Comparison of ENCODE assay signal across 10 cellular contexts in the genomic region with DNA sequence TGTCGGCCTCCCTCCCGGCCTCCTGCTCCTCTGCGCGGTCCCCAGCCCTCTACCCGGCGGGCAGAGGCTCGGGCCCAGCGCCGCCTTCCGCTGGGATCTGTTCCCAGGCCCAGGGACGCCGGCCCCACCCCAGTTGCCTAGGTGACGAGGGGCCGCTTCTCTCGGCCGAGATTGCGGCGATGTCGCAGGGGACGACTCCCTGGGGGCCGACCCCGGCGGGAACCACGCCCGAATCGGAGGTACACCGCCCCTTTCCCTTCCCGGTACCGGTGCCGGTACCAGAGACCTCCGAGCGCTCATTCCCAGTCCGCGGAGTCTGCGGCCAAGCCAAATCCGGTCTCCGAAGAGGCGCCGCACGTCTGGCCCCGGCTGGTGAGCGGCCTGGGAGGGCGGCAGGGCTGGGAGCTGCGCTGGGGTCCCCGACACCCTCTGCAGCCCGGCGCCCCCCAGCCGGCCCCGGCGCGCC. TPM values are rescaled to one million over a fixed set of nuclear protein-coding genes. Genes with fewer than 3 reads are reported as not detected.
DNase-seq lines count a peak whose midpoint lies in the region; TF ChIP-seq lines count a peak whose summit lies in the region.
"Had no signal": no experiment of that assay in that cellular context is flagged by ENCODE, and none has a peak within 500 bp of the region (broad histone marks: within the 10 kb centered on the region; RNA-seq: fewer than 3 reads in every experiment).

A gene with protein sequence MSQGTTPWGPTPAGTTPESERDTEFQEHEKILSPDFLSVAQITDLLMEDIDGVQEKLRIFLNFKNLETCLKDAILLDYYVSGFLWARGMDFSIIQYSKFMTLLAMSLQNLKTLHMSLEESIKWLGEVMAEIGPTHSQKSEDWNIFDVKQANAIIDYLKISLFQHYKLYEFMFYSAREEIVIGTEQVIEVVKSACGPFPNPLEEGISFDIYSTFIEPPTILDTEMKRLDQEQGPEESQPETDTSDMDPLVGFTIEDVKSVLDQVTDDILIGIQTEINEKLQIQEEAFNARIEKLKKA (plus strand): TSS at position 136 of the 466 bp plus-strand sequence. CDS start 44 bp downstream, at position 180.

- H3K4me3 ChIP-seq in astrocyte of the cerebellum (ENCODE audit: low read depth, low read length) (peak within 1 kb of the TSS; percentile 71), hepatocyte (peak within 1 kb of the TSS; percentile 71)
- H3K4me3 ChIP-seq: BLaER1 treated with 17β-estradiol and CSF1 and Interleukin-3, amounts not matched to agents 10 nM and 100 nM had no signal

- TF ChIP-seq CTCF in astrocyte of the cerebellum (IDR thresholded peaks at IDR 0.05; ENCODE audit: low read depth, low read length, missing control alignments) (peak; percentile 28), hepatocyte (IDR thresholded peaks at IDR 0.05; ENCODE audit: poor library complexity) (peak; percentile 29)

- H3K79me2 ChIP-seq in hepatocyte, result no peaks in the 10 kb centered on the region

- H3K4me1 Mint-ChIP-seq in activated naive CD4-positive, alpha-beta T cell treated with anti-CD3 and anti-CD28 coated beads, Interleukin-2, amount 10 ng/mL, durations not matched to agents 7 days and 5 days, result no peaks in the 10 kb centered on the region

- H3K9me2 ChIP-seq in hepatocyte (replicated peaks; ENCODE audit: insufficient read depth), result no peaks in the 10 kb centered on the region

- H3K4me3 Mint-ChIP-seq in activated naive CD4-positive, alpha-beta T cell treated with anti-CD3 and anti-CD28 coated beads, Interleukin-2, amount 10 ng/mL, durations not matched to agents 7 days and 5 days, result no peak within 1 kb of the TSS

- CTCF ChIA-PET in activated naive CD4-positive, alpha-beta T cell treated with anti-CD3 and anti-CD28 coated beads, Interleukin-2, amount 10 ng/mL, durations not matched to agents 7 days and 5 days (lab: Charles Lee), result no interaction called here

- DNase-seq in NCI-H82 (lab: John Stamatoyannopoulos, UW) (peak; percentile 78), NCI-H82 treated with DMSO at 0.1 percent for 48 hours (lab: John Stamatoyannopoulos, UW; ENCODE audit: unreplicated experiment) (no peak), astrocyte of the cerebellum (ENCODE audit: low read depth) (no peak), hepatocyte (ENCODE audit: low spot score) (peak; percentile 88), posterior cingulate gyrus (peak; percentile 57 to 96 (median 75))
- no peak for DNase-seq in activated naive CD4-positive, alpha-beta T cell treated with anti-CD3 and anti-CD28 coated beads, Interleukin-2, amount 10 ng/mL, durations not matched to agents 7 days and 5 days
- no peak for DNase-seq in effector CD8-positive, alpha-beta T cell (lab: John Stamatoyannopoulos, UW)
- no peak for DNase-seq in activated CD4-positive, alpha-beta T cell treated with anti-CD3 and anti-CD28 coated beads for 1 hour

- no peaks in the 10 kb centered on the region for H4K20me1 ChIP-seq in hepatocyte (ENCODE audit: insufficient read depth, poor library complexity, severe bottlenecking)
- H4K20me1 ChIP-seq: BLaER1 treated with 17β-estradiol and CSF1 and Interleukin-3, amounts not matched to agents 10 nM and 100 nM had no signal

- H3K9me3 Mint-ChIP-seq in activated naive CD4-positive, alpha-beta T cell treated with anti-CD3 and anti-CD28 coated beads, Interleukin-2, amount 10 ng/mL, durations not matched to agents 7 days and 5 days, result no peaks in the 10 kb centered on the region

- H3K27ac Mint-ChIP-seq in activated naive CD4-positive, alpha-beta T cell treated with anti-CD3 and anti-CD28 coated beads, Interleukin-2, amount 10 ng/mL, durations not matched to agents 7 days and 5 days, result no peak within 1 kb of the TSS

- H3K27me3 ChIP-seq in hepatocyte, result no peaks in the 10 kb centered on the region
- H3K27me3 ChIP-seq: BLaER1 treated with 17β-estradiol and CSF1 and Interleukin-3, amounts not matched to agents 10 nM and 100 nM had no signal

- WGBS in hepatocyte (ENCODE audit: low lambda C conversion rate, missing lambda C conversion rate), result 2% methylated on average over 41 of the region's 51 CpGs

- no peaks in the 10 kb centered on the region for H3K4me1 ChIP-seq in hepatocyte (ENCODE audit: insufficient read depth)
- H3K4me1 ChIP-seq: BLaER1 treated with 17β-estradiol and CSF1 and Interleukin-3, amounts not matched to agents 10 nM and 100 nM had no signal

- peaks cover 18% of the 10 kb centered on the region for H3K27me3 Mint-ChIP-seq in activated naive CD4-positive, alpha-beta T cell treated with anti-CD3 and anti-CD28 coated beads, Interleukin-2, amount 10 ng/mL, durations not matched to agents 7 days and 5 days

- H3K4me2 ChIP-seq in hepatocyte, result peak within 1 kb of the TSS; percentile 90
- H3K4me2 ChIP-seq: BLaER1 treated with 17β-estradiol and CSF1 and Interleukin-3, amounts not matched to agents 10 nM and 100 nM had no signal

- no peaks in the 10 kb centered on the region for H3K36me3 Mint-ChIP-seq in activated naive CD4-positive, alpha-beta T cell treated with anti-CD3 and anti-CD28 coated beads, Interleukin-2, amount 10 ng/mL, durations not matched to agents 7 days and 5 days

- H3K36me3 ChIP-seq in hepatocyte (replicated peaks; ENCODE audit: insufficient read depth, low read depth), result no peaks in the 10 kb centered on the region
- H3K36me3 ChIP-seq: BLaER1 treated with 17β-estradiol and CSF1 and Interleukin-3, amounts not matched to agents 10 nM and 100 nM had no signal

- intact Hi-C loops in posterior cingulate gyrus (cut with DNase I), result no loop called here

- H3K9me3 ChIP-seq in hepatocyte (ENCODE audit: low read depth), result no peaks in the 10 kb centered on the region

- peak within 1 kb of the TSS; percentile 96 for H2AFZ ChIP-seq in hepatocyte

- peak within 1 kb of the TSS; percentile 42 for H3K27ac ChIP-seq in hepatocyte
- H3K27ac ChIP-seq: BLaER1 treated with 17β-estradiol and CSF1 and Interleukin-3, amounts not matched to agents 10 nM and 100 nM had no signal

- in situ Hi-C loops in astrocyte of the cerebellum (cut with HindIII; ENCODE audit: low sequenced_read_pairs), result no loop called here

RNA-seq across cellular contexts. Expression of the gene that starts here (rescaled TPM):
- total RNA-seq in hepatocyte, result 0.36 and 1.6 TPM in 2 replicates
- polyA plus RNA-seq in hepatocyte, result 0.33 and 1.4 TPM in 2 replicates
- total RNA-seq: T-helper 1 cell treated with Interleukin-12 subunit alpha and Interleukin-12 subunit beta and Interleukin-4 antibody, amounts not matched to agents 30 ng/mL and 1 ng/mL, for 36 hours had no signal

Comparison
In these comparisons a context has a peak if more than half of its experiments do, and no peak if none do; other contexts are left out.
1. DNase-seq: peak in NCI-H82 (single experiment), hepatocyte (single experiment) and posterior cingulate gyrus (10 of 10); none in NCI-H82 treated with DMSO at 0.1 percent for 48 hours (single experiment), astrocyte of the cerebellum (single experiment), activated naive CD4-positive, alpha-beta T cell treated with anti-CD3 and anti-CD28 coated beads, Interleukin-2, amount 10 ng/mL, durations not matched to agents 7 days and 5 days (single experiment), effector CD8-positive, alpha-beta T cell (single experiment) and activated CD4-positive, alpha-beta T cell treated with anti-CD3 and anti-CD28 coated beads for 1 hour (single experiment).